16 cellular contexts compared by ENCODE assay signal in the genomic region with DNA sequence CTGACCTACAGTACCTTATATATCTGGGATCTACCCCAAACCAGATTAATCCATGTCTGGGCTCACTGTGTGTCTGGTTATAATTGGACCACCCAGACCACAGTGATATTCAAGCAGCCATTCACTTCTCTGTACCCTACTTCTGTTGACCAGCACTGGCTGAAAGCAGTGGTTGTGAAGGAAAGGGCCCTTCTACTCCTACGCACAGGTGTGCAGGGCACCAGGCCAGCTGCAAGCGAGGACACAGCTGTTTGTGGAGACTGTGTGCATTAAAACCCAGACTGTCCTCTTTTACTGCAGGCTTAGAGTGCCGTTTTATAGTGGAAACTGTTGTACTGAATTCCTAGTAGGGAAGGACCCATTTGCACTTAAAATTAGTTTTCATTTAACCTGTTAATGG. TPM values are rescaled to one million over a fixed set of nuclear protein-coding genes. Genes with fewer than 3 reads are reported as not detected.
A peak's percentile ranks its signal among the peaks of the same experiment; 100 is the strongest.
DNase-seq lines count a peak whose midpoint lies in the region; ATAC-seq and TF ChIP-seq lines count a peak whose summit lies in the region.
"Had no signal": no experiment of that assay in that cellular context is flagged by ENCODE, and none has a peak within 500 bp of the region (broad histone marks: within the 10 kb centered on the region; RNA-seq: fewer than 3 reads in every experiment).

No MANE protein-coding gene starts in this region.

- H3K27me3 ChIP-seq in heart right ventricle (no peaks in the 10 kb centered on the region), KMS-11 (ENCODE audit: insufficient read depth, low read depth) (no peaks in the 10 kb centered on the region), hepatocyte (no peaks in the 10 kb centered on the region), upper lobe of right lung (no peaks in the 10 kb centered on the region), Karpas-422 (ENCODE audit: low read length) (no peaks in the 10 kb centered on the region)
- H3K27me3 ChIP-seq: Peyer's patch had no signal

- H3K4me1 ChIP-seq in heart right ventricle = peaks cover 0 to 89% (median 65%) of the 10 kb centered on the region in 9 donors
- peaks cover 10% of the 10 kb centered on the region for H3K4me1 ChIP-seq in KMS-11 (ENCODE audit: low read depth, poor library complexity, severe bottlenecking)
- peaks cover 17% of the 10 kb centered on the region for H3K4me1 ChIP-seq in hepatocyte (ENCODE audit: insufficient read depth)
- H3K4me1 ChIP-seq in upper lobe of right lung = peaks cover 48% of the 10 kb centered on the region
- no peaks in the 10 kb centered on the region for H3K4me1 ChIP-seq in Karpas-422 (ENCODE audit: low read length)

- H4K20me1 ChIP-seq in KMS-11 (ENCODE audit: insufficient read depth) (no peaks in the 10 kb centered on the region), hepatocyte (ENCODE audit: insufficient read depth, poor library complexity, severe bottlenecking) (peaks cover 9% of the 10 kb centered on the region), Karpas-422 (ENCODE audit: insufficient read depth, low read depth, low read length) (no peaks in the 10 kb centered on the region)

- H3K79me2 ChIP-seq in KMS-11 (ENCODE audit: insufficient read depth, low read depth) (no peaks in the 10 kb centered on the region), hepatocyte (peaks cover 90% of the 10 kb centered on the region), Karpas-422 (ENCODE audit: low read length) (no peaks in the 10 kb centered on the region)

- ATAC-seq in heart right ventricle (peak in 3 of 8 donors; percentile 23 to 38 (median 27)), left ventricle myocardium superior (no peak), upper lobe of right lung (peak; percentile 29), HG03039 (IDR thresholded peaks at IDR 0.05; ENCODE audit: unreplicated experiment) (no peak)
- ATAC-seq: naive thymus-derived CD8-positive, alpha-beta T cell had no signal

- no peak overlapping the region for H2AFZ ChIP-seq in KMS-11 (ENCODE audit: low read depth)
- H2AFZ ChIP-seq in hepatocyte = no peak overlapping the region
- H2AFZ ChIP-seq in Karpas-422 (ENCODE audit: low read length) = no peak overlapping the region

- H3K9me2 ChIP-seq in hepatocyte (replicated peaks; ENCODE audit: insufficient read depth) = no peaks in the 10 kb centered on the region
- H3K9me2 ChIP-seq in Karpas-422 (replicated peaks; ENCODE audit: insufficient read depth, low read length) = no peaks in the 10 kb centered on the region

- H3K9ac ChIP-seq in KMS-11 (no peak overlapping the region), Karpas-422 (ENCODE audit: low read length) (no peak overlapping the region)

- H3K4me2 ChIP-seq in KMS-11 = peak overlapping the region; percentile 17
- H3K4me2 ChIP-seq in hepatocyte = no peak overlapping the region
- H3K4me2 ChIP-seq in Karpas-422 (ENCODE audit: low read depth, low read length, poor library complexity, severe bottlenecking) = no peak overlapping the region

- H3K9me3 ChIP-seq in heart right ventricle (no peaks in the 10 kb centered on the region), hepatocyte (ENCODE audit: low read depth) (no peaks in the 10 kb centered on the region), upper lobe of right lung (no peaks in the 10 kb centered on the region), Karpas-422 (ENCODE audit: low read length) (no peaks in the 10 kb centered on the region)
- H3K9me3 ChIP-seq: Peyer's patch had no signal

- no peak overlapping the region for H3K4me3 ChIP-seq in heart right ventricle
- no peak overlapping the region for H3K4me3 ChIP-seq in KMS-11 (IDR thresholded peaks at IDR 0.05; ENCODE audit: insufficient read depth, low read depth, low read length)
- no peak overlapping the region for H3K4me3 ChIP-seq in hepatocyte
- H3K4me3 ChIP-seq in upper lobe of right lung = no peak overlapping the region
- no peak overlapping the region for H3K4me3 ChIP-seq in Karpas-422 (ENCODE audit: low read length)
- H3K4me3 ChIP-seq: Peyer's patch had no signal

- intact Hi-C loops in heart right ventricle (cut with DNase I) = no loop called here
- intact Hi-C loops in left ventricle myocardium superior (cut with micrococcal nuclease) = no loop called here
- intact Hi-C loops in upper lobe of right lung (cut with DNase I) = no loop called here
- intact Hi-C loops in head of caudate nucleus (cut with DNase I) = no loop called here

- DNase-seq in heart right ventricle = no peak
- DNase-seq in left ventricle myocardium superior = no peak
- no peak for DNase-seq in hepatocyte (ENCODE audit: low spot score)
- DNase-seq in upper lobe of right lung = no peak
- DNase-seq in head of caudate nucleus = no peak
- no peak for DNase-seq in Karpas-422
- DNase-seq: activated B cell treated with CpG ODN at 0.5 μM for 24 hours; activated effector memory CD4-positive, alpha-beta T cell treated with anti-CD3 and anti-CD28 coated beads, Interleukin-2, amount 50 U/mL, for 16 hours; naive thymus-derived CD8-positive, alpha-beta T cell; NCI-H1417 treated with DMSO at 0.1 percent for 48 hours; NCI-H446 treated with DMSO at 0.1 percent for 48 hours; Peyer's patch; T-helper 1 cell had no signal

- H3K27ac ChIP-seq in heart right ventricle (peak overlapping the region in 6 of 10 donors; percentile 12 to 57 (median 20)), KMS-11 (no peak overlapping the region), hepatocyte (peak overlapping the region; percentile 6), upper lobe of right lung (no peak overlapping the region), Karpas-422 (ENCODE audit: low read length) (no peak overlapping the region)

- TF ChIP-seq CTCF in heart right ventricle (IDR thresholded peaks at IDR 0.05) = no peak
- TF ChIP-seq CTCF in KMS-11 (conservative IDR thresholded peaks at IDR 0.05; ENCODE audit: low read depth, low read length) = no peak
- TF ChIP-seq CTCF in hepatocyte (IDR thresholded peaks at IDR 0.05; ENCODE audit: poor library complexity) = no peak
- TF ChIP-seq CTCF in upper lobe of right lung (IDR thresholded peaks at IDR 0.05) = no peak

- no peaks in the 10 kb centered on the region for H3K36me3 ChIP-seq in heart right ventricle
- H3K36me3 ChIP-seq in KMS-11 (ENCODE audit: insufficient read depth) = no peaks in the 10 kb centered on the region
- no peaks in the 10 kb centered on the region for H3K36me3 ChIP-seq in hepatocyte (replicated peaks; ENCODE audit: insufficient read depth, low read depth)
- no peaks in the 10 kb centered on the region for H3K36me3 ChIP-seq in upper lobe of right lung
- no peaks in the 10 kb centered on the region for H3K36me3 ChIP-seq in Karpas-422 (ENCODE audit: insufficient read depth, low read length)
- H3K36me3 ChIP-seq: Peyer's patch had no signal

- 61 to 65% methylated on average over 3 of the region's 3 CpGs for WGBS in heart right ventricle, 2 donors
- WGBS in hepatocyte (ENCODE audit: low lambda C conversion rate, missing lambda C conversion rate) = 53% methylated on average over 3 of the region's 3 CpGs

RNA-seq across cellular contexts. Expression of a gene that starts 29.5 kb away (rescaled TPM):
- 10 to 100 TPM; 27.8 to 51.5 (median 42.0) TPM for total RNA-seq in heart right ventricle
- 10 to 100 TPM in 1 of 2 donors, 1 to 10 TPM in 1; 5.4 to 11.3 TPM for polyA plus RNA-seq in heart right ventricle
- 53.8 TPM for total RNA-seq in left ventricle myocardium superior
- total RNA-seq in hepatocyte = 32.1 and 33.7 TPM in 2 replicates
- polyA plus RNA-seq in hepatocyte = 29.2 and 39.9 TPM in 2 replicates
- total RNA-seq in upper lobe of right lung = 78.6 TPM
- total RNA-seq in Karpas-422 (2014; rRNA removed; shearing (Covaris generic); ENCODE audit: low replicate concordance) = not detected in 2 replicates
- total RNA-seq: activated B cell treated with CpG ODN at 0.5 μM for 24 hours had no signal
- polyA plus RNA-seq: IgD-negative memory B cell had no signal

Comparison
In these comparisons a context has a peak if more than half of its experiments do, and no peak if none do; other contexts are left out.
1. H3K27ac ChIP-seq: peak in heart right ventricle (6 of 10) and hepatocyte (single experiment); none in KMS-11 (single experiment), upper lobe of right lung (single experiment) and Karpas-422 (single experiment).
2. RNA of a gene that starts 29.5 kb away (total RNA-seq): 78.6 TPM in upper lobe of right lung (single experiment), 53.8 TPM in left ventricle myocardium superior (single experiment), 27.8 to 51.5 TPM in heart right ventricle and 32.1 to 33.7 TPM in hepatocyte; not detected in Karpas-422; every median in the first group is over 10 times any median in the second.